ENCODE assay signal across 15 cellular contexts in the genomic region with DNA sequence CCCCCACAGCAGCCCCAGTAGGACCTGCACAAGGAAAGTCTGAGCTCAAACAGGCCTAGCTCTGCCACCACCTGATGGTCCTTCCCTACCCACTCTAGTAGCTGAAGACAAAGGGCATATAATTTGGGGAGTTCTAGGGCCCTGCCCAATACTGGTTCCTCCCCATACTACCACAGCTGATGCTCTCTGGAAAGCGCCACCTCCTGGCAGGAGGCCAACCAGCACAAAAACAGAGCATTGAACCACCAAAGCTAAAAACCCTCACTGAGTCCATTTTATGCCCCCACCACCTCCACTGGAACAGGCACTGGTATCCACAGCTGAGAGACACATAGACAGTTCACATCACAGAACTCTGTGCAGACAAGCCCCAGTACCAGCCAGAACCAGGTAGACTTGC.
"Had no signal": no experiment of that assay in that cellular context is flagged by ENCODE, and none has a peak within 500 bp of the region (broad histone marks: within the 10 kb centered on the region; RNA-seq: fewer than 3 reads in every experiment).

No MANE protein-coding gene starts in this region.

- DNase-seq: activated CD4-positive, alpha-beta T cell treated with anti-CD3 and anti-CD28 coated beads for 36 hours; activated CD4-positive, alpha-beta T cell treated with anti-CD3 and anti-CD28 coated beads, Interleukin-2, amount 50 U/mL, for 48 hours; effector memory CD4-positive, alpha-beta T cell; esophagus squamous epithelium; heart right ventricle; left lung; mammary epithelial cell; stimulated activated CD4-positive, alpha-beta T cell treated with anti-CD3 and anti-CD28 coated beads, Interleukin-4, amount 100 ng/mL, for 1 hour; stomach; upper lobe of left lung had no signal

- H3K4me1 ChIP-seq: esophagus squamous epithelium, heart right ventricle, left lung, stomach, upper lobe of left lung had no signal

- ATAC-seq: activated CD4-positive, alpha-beta T cell treated with anti-CD3 and anti-CD28 coated beads for 36 hours; heart right ventricle; left lung; sciatic nerve had no signal

- H3K27me3 Mint-ChIP-seq: activated CD4-positive, alpha-beta T cell treated with anti-CD3 and anti-CD28 coated beads for 36 hours; activated naive CD8-positive, alpha-beta T cell; dendritic cell treated with granulocyte-macrophage colony-stimulating factor and Interleukin-4, amounts not matched to agents 40 ng/mL and 50 ng/mL, for 4 days had no signal

- H3K36me3 Mint-ChIP-seq: activated naive CD8-positive, alpha-beta T cell had no signal

- H3K36me3 ChIP-seq: esophagus squamous epithelium, heart right ventricle, left lung, stomach, upper lobe of left lung had no signal

- H3K27me3 ChIP-seq: esophagus squamous epithelium, heart right ventricle, left lung, stomach, upper lobe of left lung had no signal

- H3K9me3 ChIP-seq: esophagus squamous epithelium, stomach, upper lobe of left lung had no signal

- H3K4me3 ChIP-seq: esophagus squamous epithelium, heart right ventricle, left lung, smooth muscle cell, stomach, upper lobe of left lung had no signal

- H3K27ac ChIP-seq: esophagus squamous epithelium, heart right ventricle, left lung, stomach, upper lobe of left lung had no signal

- H3K27ac Mint-ChIP-seq: activated CD4-positive, alpha-beta T cell treated with anti-CD3 and anti-CD28 coated beads for 36 hours; activated naive CD8-positive, alpha-beta T cell; activated T-helper 1 cell treated with anti-CD3 and anti-CD28 coated beads, Interleukin-12 subunit alpha, Interleukin-12 subunit beta, Interleukin-2, Interleukin-4 antibody, amounts not matched to agents 30 ng/mL and 10 ng/mL and 1 ng/mL, durations not matched to agents 14 hours and 24 hours and 36 hours; dendritic cell treated with granulocyte-macrophage colony-stimulating factor and Interleukin-4, amounts not matched to agents 40 ng/mL and 50 ng/mL, for 4 days had no signal

- H3K4me3 Mint-ChIP-seq: activated CD4-positive, alpha-beta T cell treated with anti-CD3 and anti-CD28 coated beads for 36 hours; activated naive CD8-positive, alpha-beta T cell; activated T-helper 1 cell treated with anti-CD3 and anti-CD28 coated beads, Interleukin-12 subunit alpha, Interleukin-12 subunit beta, Interleukin-2, Interleukin-4 antibody, amounts not matched to agents 30 ng/mL and 10 ng/mL and 1 ng/mL, durations not matched to agents 14 hours and 24 hours and 36 hours; dendritic cell treated with granulocyte-macrophage colony-stimulating factor and Interleukin-4, amounts not matched to agents 40 ng/mL and 50 ng/mL, for 4 days had no signal

- H3K4me2 ChIP-seq: smooth muscle cell had no signal

- H3K4me1 Mint-ChIP-seq: activated CD4-positive, alpha-beta T cell treated with anti-CD3 and anti-CD28 coated beads for 36 hours had no signal
